In the genomic region with DNA sequence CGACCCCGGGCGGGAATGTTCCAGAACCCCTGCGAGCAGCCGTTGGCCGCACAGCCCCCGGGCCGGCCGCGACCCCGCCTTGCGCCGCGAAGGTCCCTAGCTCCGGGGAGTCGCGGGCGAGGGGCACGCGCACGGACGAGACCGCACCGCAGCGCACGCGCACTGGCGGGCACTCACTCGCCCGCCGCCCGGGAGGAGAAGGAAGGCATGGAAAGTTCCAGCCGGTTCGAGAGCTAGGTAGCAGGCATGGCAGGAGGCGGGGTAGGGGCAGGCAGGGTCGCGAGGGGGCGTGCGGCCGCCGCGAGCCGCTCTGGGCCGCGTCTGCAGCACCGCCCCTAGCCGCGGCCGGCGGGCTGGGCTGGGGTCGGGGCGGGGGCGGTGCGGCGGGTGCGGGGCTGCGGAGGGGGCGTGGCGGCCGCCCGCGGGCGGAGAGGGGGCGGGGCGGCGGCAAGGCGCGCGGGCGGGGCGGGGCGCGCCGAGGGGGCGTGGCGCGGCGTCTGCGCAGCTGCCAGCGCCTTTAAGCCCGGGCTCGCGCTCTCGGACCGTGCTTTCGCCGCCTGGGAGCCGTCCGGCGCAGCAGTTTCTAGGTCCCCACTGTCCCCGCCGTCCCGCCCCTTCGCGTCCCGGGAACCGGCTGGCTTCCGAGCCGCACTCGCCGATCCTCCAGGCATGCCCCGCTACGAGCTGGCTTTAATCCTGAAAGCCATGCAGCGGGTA, we compare ENCODE assay signal across 1 cellular context.
TF ChIP-seq lines count a peak whose summit lies in the region.

MRPS6 (plus strand) TSS at position 547 of the 717 bp plus-strand sequence; CDS start at position 670, 123 bp downstream.
SLC5A3 (plus strand) TSS at position 547 of the 717 bp plus-strand sequence. CDS start 21,621 bp downstream, outside the sequence.

TF ChIP-seq in GM12878, 131 proteins besides CTCF, POLR2A, EP300 and RAD21 (continued from another document):
- TF ChIP-seq E2F8 (IDR thresholded peaks at IDR 0.05; ENCODE audit: low read depth, partially characterized antibody) (no peak), ETV6 (conservative IDR thresholded peaks at IDR 0.05 in 1 of 2, IDR thresholded peaks at IDR 0.05 in 1 of 2; ENCODE audit: borderline replicate concordance in 1 of 2, low read depth in 1 of 2) (no peak), PBX3 (IDR thresholded peaks at IDR 0.05; ENCODE audit: insufficient replicate concordance, low read depth, low read length) (no peak), MTA3 (IDR thresholded peaks at IDR 0.05; ENCODE audit: borderline replicate concordance, low read length) (no peak), DPF2 (IDR thresholded peaks at IDR 0.05) (peak; percentile 51; the same call in 1 of the 2 replicates), CREM (IDR thresholded peaks at IDR 0.05; ENCODE audit: low read depth) (0 out of 2 replicates have a peak, but pooled peaks have one; percentile 33), SIX5 (IDR thresholded peaks at IDR 0.05; ENCODE audit: low read depth, low read length, severe bottlenecking) (no peak), CBX5 (IDR thresholded peaks at IDR 0.05; ENCODE audit: low read depth) (no peak), POLR2AphosphoS5 (IDR thresholded peaks at IDR 0.05; ENCODE audit: low read length) (peak; percentile 97), RELA (IDR thresholded peaks at IDR 0.05; ENCODE audit: borderline replicate concordance, partially characterized antibody) (peak; percentile 18), SMAD5 (IDR thresholded peaks at IDR 0.05; ENCODE audit: low read depth) (peak; percentile 86; the same call in 1 of the 2 replicates), POLR2AphosphoS2 (IDR thresholded peaks at IDR 0.05; ENCODE audit: low read depth, low read length) (peak; percentile 96), CHD2 (IDR thresholded peaks at IDR 0.05; ENCODE audit: borderline replicate concordance, low read depth, low read length) (no peak)
- TF ChIP-seq, protein P1, sequence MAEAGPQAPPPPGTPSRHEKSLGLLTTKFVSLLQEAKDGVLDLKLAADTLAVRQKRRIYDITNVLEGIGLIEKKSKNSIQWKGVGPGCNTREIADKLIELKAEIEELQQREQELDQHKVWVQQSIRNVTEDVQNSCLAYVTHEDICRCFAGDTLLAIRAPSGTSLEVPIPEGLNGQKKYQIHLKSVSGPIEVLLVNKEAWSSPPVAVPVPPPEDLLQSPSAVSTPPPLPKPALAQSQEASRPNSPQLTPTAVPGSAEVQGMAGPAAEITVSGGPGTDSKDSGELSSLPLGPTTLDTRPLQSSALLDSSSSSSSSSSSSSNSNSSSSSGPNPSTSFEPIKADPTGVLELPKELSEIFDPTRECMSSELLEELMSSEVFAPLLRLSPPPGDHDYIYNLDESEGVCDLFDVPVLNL (IDR thresholded peaks at IDR 0.05; ENCODE audit: low read depth, low read length), result no peak
